16 cellular contexts compared by ENCODE assay signal in genomic region chr7:69749994-69750393, GRCh38.
"Had no signal": no experiment of that assay in that cellular context is flagged by ENCODE, and none has a peak within 500 bp of the region (broad histone marks: within the 10 kb centered on the region; RNA-seq: fewer than 3 reads in every experiment).

No MANE protein-coding gene starts in this region.

- H3K36me3 Mint-ChIP-seq: natural killer cell had no signal

- H3K36me3 ChIP-seq: cardiac muscle cell, esophagus squamous epithelium, suprapubic skin, WERI-Rb-1 had no signal

- H3K4me1 ChIP-seq: esophagus squamous epithelium had no signal

- H3K9me3 ChIP-seq: esophagus squamous epithelium, mucosa of descending colon, suprapubic skin had no signal

- H3K4me3 ChIP-seq: cardiac muscle cell, esophagus squamous epithelium, lung, mucosa of descending colon, suprapubic skin had no signal

- H3K27me3 ChIP-seq: cardiac muscle cell, esophagus squamous epithelium, suprapubic skin had no signal

- DNase-seq: activated CD4-positive, alpha-beta T cell treated with anti-CD3 and anti-CD28 coated beads for 48 hours; activated naive CD4-positive, alpha-beta T cell treated with anti-CD3 and anti-CD28 coated beads for 36 hours; esophagus squamous epithelium; foreskin fibroblast; left colon; mucosa of descending colon; natural killer cell; occipital lobe; right cardiac atrium; stimulated activated naive B cell treated with anti-CD40 and anti-IgM and Interleukin-4, amounts not matched to agents 10 μg/mL and 1 μg/mL and 100 μg/mL, for 72 hours; WERI-Rb-1 had no signal

- H3K9me3 Mint-ChIP-seq: activated naive CD4-positive, alpha-beta T cell treated with anti-CD3 and anti-CD28 coated beads for 36 hours; activated T-helper 1 cell treated with anti-CD3 and anti-CD28 coated beads, Interleukin-12 subunit alpha, Interleukin-12 subunit beta, Interleukin-2, Interleukin-4 antibody, amounts not matched to agents 30 ng/mL and 10 ng/mL and 1 ng/mL, durations not matched to agents 14 hours and 24 hours and 36 hours; natural killer cell; stimulated activated naive B cell treated with anti-CD40 and anti-IgM and Interleukin-4, amounts not matched to agents 10 μg/mL and 1 μg/mL and 100 μg/mL, for 72 hours; type B pancreatic cell had no signal

- ATAC-seq: left colon; mucosa of descending colon; natural killer cell; right cardiac atrium; stimulated activated naive B cell treated with anti-CD40 and anti-IgM and Interleukin-4, amounts not matched to agents 10 μg/mL and 1 μg/mL and 100 μg/mL, for 72 hours had no signal

- H3K27me3 Mint-ChIP-seq: type B pancreatic cell had no signal

- H3K4me3 Mint-ChIP-seq: activated naive CD4-positive, alpha-beta T cell treated with anti-CD3 and anti-CD28 coated beads for 36 hours; activated T-helper 1 cell treated with anti-CD3 and anti-CD28 coated beads, Interleukin-12 subunit alpha, Interleukin-12 subunit beta, Interleukin-2, Interleukin-4 antibody, amounts not matched to agents 30 ng/mL and 10 ng/mL and 1 ng/mL, durations not matched to agents 14 hours and 24 hours and 36 hours; natural killer cell; stimulated activated naive B cell treated with anti-CD40 and anti-IgM and Interleukin-4, amounts not matched to agents 10 μg/mL and 1 μg/mL and 100 μg/mL, for 72 hours had no signal

- H3K27ac Mint-ChIP-seq: activated naive CD4-positive, alpha-beta T cell treated with anti-CD3 and anti-CD28 coated beads for 36 hours; activated T-helper 1 cell treated with anti-CD3 and anti-CD28 coated beads, Interleukin-12 subunit alpha, Interleukin-12 subunit beta, Interleukin-2, Interleukin-4 antibody, amounts not matched to agents 30 ng/mL and 10 ng/mL and 1 ng/mL, durations not matched to agents 14 hours and 24 hours and 36 hours; natural killer cell; stimulated activated naive B cell treated with anti-CD40 and anti-IgM and Interleukin-4, amounts not matched to agents 10 μg/mL and 1 μg/mL and 100 μg/mL, for 72 hours; type B pancreatic cell had no signal

- H3K27ac ChIP-seq: cardiac muscle cell, esophagus squamous epithelium, suprapubic skin, WERI-Rb-1 had no signal
